9 cellular contexts compared by ENCODE assay signal in the genomic region with DNA sequence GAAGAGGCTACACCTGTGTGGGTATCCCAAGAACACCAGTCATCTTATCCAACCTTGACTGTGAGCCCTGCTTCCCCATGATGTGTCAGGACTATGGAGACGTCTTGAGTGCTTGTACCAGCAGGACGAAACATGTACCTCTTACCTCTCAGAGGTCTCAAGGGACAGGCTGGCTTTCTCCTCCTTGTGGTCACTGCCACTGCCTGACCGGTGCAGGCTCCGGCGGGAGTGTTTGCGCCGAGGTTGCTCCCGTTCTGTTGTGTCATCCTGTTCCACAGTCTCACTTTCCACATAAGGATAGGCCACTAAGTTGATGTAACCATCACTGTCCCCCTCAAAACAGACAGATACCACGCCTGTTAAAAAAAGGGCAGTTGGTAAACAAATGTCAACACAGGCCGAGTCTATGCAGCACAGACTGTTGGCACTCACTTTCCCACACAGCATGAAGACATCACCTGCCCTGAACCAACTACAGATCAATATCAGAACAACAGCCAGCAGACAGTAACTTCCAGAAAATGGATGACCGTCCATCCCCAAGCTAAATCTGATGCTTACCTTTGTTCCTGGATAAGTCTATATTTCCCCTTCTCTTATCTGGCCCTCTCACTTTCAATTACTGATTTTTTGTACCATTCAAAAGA. TPM values are rescaled to one million over a fixed set of nuclear protein-coding genes. Genes with fewer than 3 reads are reported as not detected.
"Had no signal": no experiment of that assay in that cellular context is flagged by ENCODE, and none has a peak within 500 bp of the region (broad histone marks: within the 10 kb centered on the region; RNA-seq: fewer than 3 reads in every experiment).

No MANE protein-coding gene starts in this region.

- H3K27me3 ChIP-seq: tibial nerve had no signal

- H3K27me3 Mint-ChIP-seq: brain; stimulated activated naive B cell treated with anti-CD40 and anti-IgM and Interleukin-4, amounts not matched to agents 10 μg/mL and 1 μg/mL and 100 μg/mL, for 72 hours had no signal

- H3K4me3 ChIP-seq: tibial nerve had no signal

- DNase-seq: dermis blood vessel endothelial cell; hippocampal formation; right cardiac atrium; stimulated activated naive B cell treated with anti-CD40 and anti-IgM and Interleukin-4, amounts not matched to agents 10 μg/mL and 1 μg/mL and 100 μg/mL, for 72 hours had no signal

- H3K27ac Mint-ChIP-seq: mesothelial cell of epicardium had no signal

- H3K9me3 Mint-ChIP-seq: brain, mesothelial cell of epicardium had no signal

- H3K4me3 Mint-ChIP-seq: brain; mesothelial cell of epicardium; stimulated activated naive B cell treated with anti-CD40 and anti-IgM and Interleukin-4, amounts not matched to agents 10 μg/mL and 1 μg/mL and 100 μg/mL, for 72 hours had no signal

- H2AFZ ChIP-seq: parathyroid adenoma had no signal

- H3K4me1 ChIP-seq: parathyroid adenoma had no signal

- H3K27ac ChIP-seq: parathyroid adenoma, tibial nerve had no signal

- H3K9me3 ChIP-seq: tibial nerve had no signal

- H3K4me1 Mint-ChIP-seq: brain, mesothelial cell of epicardium had no signal

- ATAC-seq: stimulated activated naive B cell treated with anti-CD40 and anti-IgM and Interleukin-4, amounts not matched to agents 10 μg/mL and 1 μg/mL and 100 μg/mL, for 72 hours had no signal

- H3K9ac ChIP-seq: parathyroid adenoma had no signal

RNA-seq across cellular contexts. Expression of a gene that starts 18.7 kb away (rescaled TPM):
- total RNA-seq: kidney epithelial cell had no signal
